ENCODE assay signal across 1 cellular context in genomic region chr7:2357165-2357564, GRCh38.
TF ChIP-seq lines count a peak whose summit lies in the region.

No MANE protein-coding gene starts in this region.

TF ChIP-seq in HCT116, 20 proteins besides CTCF, POLR2A, EP300 and RAD21 (continued from another document):
- TF ChIP-seq JUND (IDR thresholded peaks at IDR 0.05) (no peak), SRF (IDR thresholded peaks at IDR 0.05; ENCODE audit: low read depth) (no peak), SP1 (IDR thresholded peaks at IDR 0.05; ENCODE audit: low read depth) (no peak), MAX (IDR thresholded peaks at IDR 0.05) (no peak), ATF3 (IDR thresholded peaks at IDR 0.05) (no peak), FOSL1 (IDR thresholded peaks at IDR 0.05; ENCODE audit: low read depth) (no peak), ZNF274 (IDR thresholded peaks at IDR 0.05; ENCODE audit: low read depth, low read length) (no peak), EZH2phosphoT487 (IDR thresholded peaks at IDR 0.05; ENCODE audit: borderline replicate concordance) (no peak), POLR2AphosphoS5 (IDR thresholded peaks at IDR 0.05; ENCODE audit: low read depth, low read length) (no peak), ZFX (IDR thresholded peaks at IDR 0.05) (no peak), CBX3 (IDR thresholded peaks at IDR 0.05; ENCODE audit: low read depth) (no peak), CEBPB (IDR thresholded peaks at IDR 0.05; ENCODE audit: low read depth) (no peak), ELF1 (IDR thresholded peaks at IDR 0.05; ENCODE audit: borderline replicate concordance, low read depth) (no peak), YY1 (IDR thresholded peaks at IDR 0.05; ENCODE audit: extremely low read depth, insufficient replicate concordance, low read depth, low read length) (no peak), REST (IDR thresholded peaks at IDR 0.05; ENCODE audit: low read depth) (no peak), EZH2 (IDR thresholded peaks at IDR 0.05) (no peak), ZBTB33 (IDR thresholded peaks at IDR 0.05; ENCODE audit: extremely low read depth, insufficient replicate concordance, low read length) (no peak)
TF ChIP-seq in HCT116: peak in this region for 0.
